15 cellular contexts compared by ENCODE assay signal in genomic region chr9:110923601-110924000, GRCh38.
A peak's percentile ranks its signal among the peaks of the same experiment; 100 is the strongest.
DNase-seq lines count a peak whose midpoint lies in the region; ATAC-seq and TF ChIP-seq lines count a peak whose summit lies in the region.
"Had no signal": no experiment of that assay in that cellular context is flagged by ENCODE, and none has a peak within 500 bp of the region (broad histone marks: within the 10 kb centered on the region; RNA-seq: fewer than 3 reads in every experiment).

No MANE protein-coding gene starts in this region.

- no peak overlapping the region for H4K5ac ChIP-seq in IMR-90 (ENCODE audit: low read depth, low read length)

- no peak overlapping the region for H3K18ac ChIP-seq in IMR-90 (ENCODE audit: low read depth, low read length)

- WGBS in IMR-90 (ENCODE audit: extremely low coverage in 2 of 2, insufficient read length in 1 of 2), 2 experiments = no CpG with 5 or more reads among the region's 5 CpGs

- no peak overlapping the region for H3K9ac ChIP-seq in IMR-90 (ENCODE audit: low read depth, low read length)
- H3K9ac ChIP-seq in PC-3 (ENCODE audit: low read length) = peak overlapping the region; percentile 31; the same call in 1 of the 2 replicates

- in situ Hi-C loops in IMR-90 (cut with MboI; ENCODE audit: low sequenced_read_pairs) (loop anchor here (25.0 kb wide), 1 partner anchor 286 kb away; no protein-coding TSS in a partner anchor), KBM-7 (cut with MboI; ENCODE audit: low pct_unique_long_range_greater_than_20kb, low sequenced_read_pairs) (no loop called here)

- POLR2A ChIA-PET in IMR-90 (lab: Charles Lee; ENCODE audit: unreplicated experiment) (no interaction called here), PC-3 (lab: Charles Lee; ENCODE audit: unreplicated experiment) (no interaction called here)

- H3K4me3 ChIP-seq in IMR-90 (ENCODE audit: insufficient read depth, low read depth, low read length) = no peak overlapping the region
- H3K4me3 ChIP-seq in PC-3 (ENCODE audit: low read length) = no peak overlapping the region
- H3K4me3 ChIP-seq in fibroblast of villous mesenchyme (ENCODE audit: low read depth, low read length) = no peak overlapping the region
- no peak overlapping the region for H3K4me3 ChIP-seq in H7 (ENCODE audit: insufficient read depth, low read depth, low read length)
- H3K4me3 ChIP-seq: SJSA1 had no signal

- H2AFZ ChIP-seq in IMR-90 (replicated peaks; ENCODE audit: low read length, poor library complexity) (no peak overlapping the region), PC-3 (ENCODE audit: low read length) (no peak overlapping the region)

- TF ChIP-seq RAD21 in IMR-90 (IDR thresholded peaks at IDR 0.05; ENCODE audit: low read length) = no peak

- H3K27ac ChIP-seq in IMR-90 (ENCODE audit: insufficient read depth, low read length) = peak overlapping the region; percentile 29; the same call in 1 of the 2 replicates
- peak overlapping the region; percentile 81 for H3K27ac ChIP-seq in PC-3 (ENCODE audit: low read length)
- H3K27ac ChIP-seq: SJSA1 had no signal

- H2AK9ac ChIP-seq in IMR-90 (replicated peaks; ENCODE audit: low read depth, low read length, poor library complexity) = no peak overlapping the region

- H3F3A ChIP-seq in PC-3 (ENCODE audit: low read length, unreplicated experiment) = peaks cover 7% of the 10 kb centered on the region

- TF ChIP-seq CTCF in IMR-90 (conservative IDR thresholded peaks at IDR 0.05; ENCODE audit: low read depth, low read length) (no peak), PC-3 (conservative IDR thresholded peaks at IDR 0.05; ENCODE audit: low read depth, low read length) (no peak), fibroblast of villous mesenchyme (IDR thresholded peaks at IDR 0.05; ENCODE audit: insufficient read depth, low read depth, low read length) (no peak)

- peak overlapping the region in 1 of 2 experiments; percentile 7; a peak in 2 of 4 replicates for H4K8ac ChIP-seq in IMR-90 (ENCODE audit: low read depth in 2 of 2, low read length in 2 of 2)

- H3K79me1 ChIP-seq in IMR-90 (ENCODE audit: low read depth in 1 of 2, low read length in 2 of 2) = peaks cover 26 to 67% of the 10 kb centered on the region in 2 experiments

- H3K27me3 ChIP-seq in IMR-90 (ENCODE audit: control insufficient read depth, insufficient read depth, low read length) (no peaks in the 10 kb centered on the region), PC-3 (ENCODE audit: low read length) (no peaks in the 10 kb centered on the region), H7 (ENCODE audit: control insufficient read depth, insufficient read depth, low read length) (no peaks in the 10 kb centered on the region)
- H3K27me3 ChIP-seq: SJSA1 had no signal

- H3K23ac ChIP-seq in IMR-90 (ENCODE audit: low read depth, low read length) = no peak overlapping the region

- H3K36me3 ChIP-seq in IMR-90 (ENCODE audit: control insufficient read depth, insufficient read depth, low read length) (peaks cover 20% of the 10 kb centered on the region), PC-3 (ENCODE audit: low read depth, low read length) (peaks cover 14% of the 10 kb centered on the region), H7 (replicated peaks; ENCODE audit: control insufficient read depth, insufficient read depth, low read length) (no peaks in the 10 kb centered on the region)

- ATAC-seq in IMR-90 (ENCODE audit: low read depth) = peak; percentile 25
- no peak for ATAC-seq in PC-3
- ATAC-seq in HG02970 (IDR thresholded peaks at IDR 0.05; ENCODE audit: low FRiP score, unreplicated experiment) = no peak
- ATAC-seq: T-cell had no signal

- H2BK5ac ChIP-seq in IMR-90 (ENCODE audit: low read depth, low read length, poor library complexity, severe bottlenecking) = peak overlapping the region; percentile 83

- BruUV-seq in IMR-90 (replicated peaks; lab: Mats Ljungman, UMichigan) (no TSS peak), PC-3 (replicated peaks; lab: Mats Ljungman, UMichigan) (no TSS peak)

- H3K56ac ChIP-seq in IMR-90 (ENCODE audit: extremely low read depth, insufficient read depth, low read length) = no peak overlapping the region; the same call in 1 of the 2 replicates

- intact Hi-C loops in IMR-90 (cut with micrococcal nuclease) (no loop called here), PC-3 (cut with micrococcal nuclease) (no loop called here)

- H3K79me2 ChIP-seq in PC-3 (ENCODE audit: low read length) = peaks cover 87% of the 10 kb centered on the region

- peaks cover 28% of the 10 kb centered on the region for H3K4me1 ChIP-seq in IMR-90 (ENCODE audit: control insufficient read depth, insufficient read depth, low read length)
- H3K4me1 ChIP-seq in PC-3 (ENCODE audit: insufficient read depth, low read length) = peaks cover 83% of the 10 kb centered on the region

- CTCF ChIA-PET in IMR-90 (lab: Yijun Ruan, JAX) = no interaction called here
- CTCF ChIA-PET in PC-3 (lab: Charles Lee) = no interaction called here

- peaks cover 18% of the 10 kb centered on the region for H3K9me1 ChIP-seq in IMR-90 (ENCODE audit: insufficient read depth, low read length)

- H2BK15ac ChIP-seq in IMR-90 (ENCODE audit: low read depth, low read length) = 0 out of 3 replicates have a peak overlapping the region, but pooled peaks have one; percentile 6

- H3K14ac ChIP-seq in IMR-90 (replicated peaks; ENCODE audit: low read depth, low read length) = peak overlapping the region; percentile 5; the same call in 1 of the 2 replicates

- peak overlapping the region; percentile 0; the same call in 1 of the 2 replicates for H3K4ac ChIP-seq in IMR-90 (ENCODE audit: low read depth, low read length)

- no peak overlapping the region; the same call in 1 of the 2 replicates for H4K91ac ChIP-seq in IMR-90 (ENCODE audit: insufficient read depth, low read depth, low read length)

- H3K9me2 ChIP-seq in PC-3 (replicated peaks; ENCODE audit: low read length) = no peaks in the 10 kb centered on the region

- dilution Hi-C loops in IMR-90 (cut with HindIII; ENCODE audit: low sequenced_read_pairs, unreplicated experiment) = no loop called here

- no peak for TF ChIP-seq POLR2A in IMR-90 (IDR thresholded peaks at IDR 0.05; ENCODE audit: low read depth, low read length)

- H3K9me3 ChIP-seq in IMR-90 (ENCODE audit: control insufficient read depth, insufficient read depth, low read length) (no peaks in the 10 kb centered on the region), PC-3 (ENCODE audit: low read length) (no peaks in the 10 kb centered on the region)

- peaks cover 30% of the 10 kb centered on the region; the same call in 1 of the 2 replicates for H4K20me1 ChIP-seq in IMR-90 (ENCODE audit: insufficient read depth, low read length)
- no peaks in the 10 kb centered on the region for H4K20me1 ChIP-seq in PC-3 (ENCODE audit: low read length)

- H2AK5ac ChIP-seq in IMR-90 (ENCODE audit: low read depth, low read length) = no peak overlapping the region

- no peak overlapping the region for H2BK20ac ChIP-seq in IMR-90 (ENCODE audit: low read depth, low read length)

- H3K4me2 ChIP-seq in IMR-90 (ENCODE audit: low read depth, low read length) (no peak overlapping the region), PC-3 (ENCODE audit: low read length) (no peak overlapping the region)

- peak; percentile 61 for DNase-seq in IMR-90
- DNase-seq in PC-3 = no peak
- DNase-seq in fibroblast of villous mesenchyme (ENCODE audit: low read depth) = peak; percentile 95
- no peak for DNase-seq in SK-N-DZ (ENCODE audit: low spot score)
- no peak for DNase-seq in H7
- DNase-seq in KBM-7 = no peak
- DNase-seq: C1 segment of cervical spinal cord, EL, NCI-H1092, NCI-H1694, NCI-H2107, NCI-H774, T-cell had no signal

- H2BK120ac ChIP-seq in IMR-90 (ENCODE audit: low read depth, low read length) = no peak overlapping the region

TF ChIP-seq in IMR-90, 13 proteins besides CTCF, POLR2A, EP300 and RAD21:
- TF ChIP-seq RCOR1 (IDR thresholded peaks at IDR 0.05; ENCODE audit: insufficient replicate concordance, low read length) (no peak), CEBPB (IDR thresholded peaks at IDR 0.05; ENCODE audit: low read depth, low read length) (0 out of 2 replicates have a peak, but pooled peaks have one; percentile 38), MAZ (IDR thresholded peaks at IDR 0.05; ENCODE audit: borderline replicate concordance, low read depth, low read length) (no peak)
TF ChIP-seq in IMR-90: peak in this region for 1.

Comparison
In these comparisons a context has a peak if more than half of its experiments do, and no peak if none do; other contexts are left out.
1. DNase-seq: peak in IMR-90 (single experiment) and fibroblast of villous mesenchyme (single experiment); none in PC-3 (single experiment), SK-N-DZ (single experiment), H7 (single experiment) and KBM-7 (single experiment).